In the genomic region with DNA sequence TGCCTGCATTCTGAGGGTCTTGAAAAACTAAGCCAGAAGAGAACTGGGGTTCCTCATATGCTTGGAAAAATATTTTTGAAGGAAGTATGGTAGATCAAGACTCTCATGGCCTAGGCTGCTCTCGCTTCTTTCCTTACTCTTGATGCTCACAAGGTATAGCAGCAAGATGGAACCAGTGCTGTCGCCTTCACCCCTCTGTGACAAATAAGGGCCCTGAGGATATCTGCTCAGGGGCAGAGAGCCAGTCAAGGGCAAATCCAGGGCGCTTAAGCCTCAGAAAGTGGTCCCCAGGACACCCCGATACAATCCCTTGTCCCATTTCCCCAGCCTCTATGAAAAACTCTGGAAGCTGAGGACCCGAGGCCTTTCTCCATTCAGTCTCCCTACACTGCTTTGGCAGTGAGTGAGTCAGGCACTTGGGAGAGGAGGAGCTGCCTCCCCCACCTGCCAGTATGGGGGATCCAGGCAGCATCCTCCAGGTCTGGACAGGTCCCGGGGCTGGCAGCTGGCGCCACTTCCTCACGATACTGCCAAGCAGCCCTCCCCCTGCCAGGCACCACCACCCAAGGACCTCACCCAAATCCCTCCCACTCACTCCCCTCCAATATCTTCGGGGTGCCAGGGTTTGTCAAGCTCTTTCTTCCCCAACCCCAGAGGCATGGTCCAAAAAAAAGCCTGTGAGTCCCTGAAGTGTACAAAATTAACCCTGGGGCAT, we compare ENCODE assay signal across 2 cellular contexts.
TF ChIP-seq lines count a peak whose summit lies in the region.

No MANE protein-coding gene starts in this region.

TF ChIP-seq in SK-N-SH, 30 proteins besides CTCF, POLR2A, EP300 and RAD21 (continued from another document):
- TF ChIP-seq, protein P1, sequence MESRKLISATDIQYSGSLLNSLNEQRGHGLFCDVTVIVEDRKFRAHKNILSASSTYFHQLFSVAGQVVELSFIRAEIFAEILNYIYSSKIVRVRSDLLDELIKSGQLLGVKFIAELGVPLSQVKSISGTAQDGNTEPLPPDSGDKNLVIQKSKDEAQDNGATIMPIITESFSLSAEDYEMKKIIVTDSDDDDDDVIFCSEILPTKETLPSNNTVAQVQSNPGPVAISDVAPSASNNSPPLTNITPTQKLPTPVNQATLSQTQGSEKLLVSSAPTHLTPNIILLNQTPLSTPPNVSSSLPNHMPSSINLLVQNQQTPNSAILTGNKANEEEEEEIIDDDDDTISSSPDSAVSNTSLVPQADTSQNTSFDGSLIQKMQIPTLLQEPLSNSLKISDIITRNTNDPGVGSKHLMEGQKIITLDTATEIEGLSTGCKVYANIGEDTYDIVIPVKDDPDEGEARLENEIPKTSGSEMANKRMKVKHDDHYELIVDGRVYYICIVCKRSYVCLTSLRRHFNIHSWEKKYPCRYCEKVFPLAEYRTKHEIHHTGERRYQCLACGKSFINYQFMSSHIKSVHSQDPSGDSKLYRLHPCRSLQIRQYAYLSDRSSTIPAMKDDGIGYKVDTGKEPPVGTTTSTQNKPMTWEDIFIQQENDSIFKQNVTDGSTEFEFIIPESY (IDR thresholded peaks at IDR 0.05; ENCODE audit: borderline replicate concordance, low read depth) = no peak
- TF ChIP-seq, protein P2, sequence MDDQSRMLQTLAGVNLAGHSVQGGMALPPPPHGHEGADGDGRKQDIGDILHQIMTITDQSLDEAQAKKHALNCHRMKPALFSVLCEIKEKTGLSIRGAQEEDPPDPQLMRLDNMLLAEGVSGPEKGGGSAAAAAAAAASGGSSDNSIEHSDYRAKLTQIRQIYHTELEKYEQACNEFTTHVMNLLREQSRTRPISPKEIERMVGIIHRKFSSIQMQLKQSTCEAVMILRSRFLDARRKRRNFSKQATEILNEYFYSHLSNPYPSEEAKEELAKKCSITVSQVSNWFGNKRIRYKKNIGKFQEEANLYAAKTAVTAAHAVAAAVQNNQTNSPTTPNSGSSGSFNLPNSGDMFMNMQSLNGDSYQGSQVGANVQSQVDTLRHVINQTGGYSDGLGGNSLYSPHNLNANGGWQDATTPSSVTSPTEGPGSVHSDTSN (IDR thresholded peaks at IDR 0.05) = no peak
- TF ChIP-seq EZH2phosphoT487 (IDR thresholded peaks at IDR 0.05; ENCODE audit: borderline replicate concordance, low read depth) = no peak
- no peak for TF ChIP-seq NRF1 (IDR thresholded peaks at IDR 0.05; ENCODE audit: low read depth, low read length)
- TF ChIP-seq FOXJ3 (CRISPR knock-in tag; IDR thresholded peaks at IDR 0.05) = no peak
- TF ChIP-seq MXI1 (IDR thresholded peaks at IDR 0.05; ENCODE audit: low read depth, low read length) = no peak
- TF ChIP-seq JUND (IDR thresholded peaks at IDR 0.05) = no peak
- no peak for TF ChIP-seq GABPA (IDR thresholded peaks at IDR 0.05; ENCODE audit: low read depth)
- no peak for TF ChIP-seq SMC3 (IDR thresholded peaks at IDR 0.05; ENCODE audit: low read depth, low read length)
- TF ChIP-seq, protein P3, sequence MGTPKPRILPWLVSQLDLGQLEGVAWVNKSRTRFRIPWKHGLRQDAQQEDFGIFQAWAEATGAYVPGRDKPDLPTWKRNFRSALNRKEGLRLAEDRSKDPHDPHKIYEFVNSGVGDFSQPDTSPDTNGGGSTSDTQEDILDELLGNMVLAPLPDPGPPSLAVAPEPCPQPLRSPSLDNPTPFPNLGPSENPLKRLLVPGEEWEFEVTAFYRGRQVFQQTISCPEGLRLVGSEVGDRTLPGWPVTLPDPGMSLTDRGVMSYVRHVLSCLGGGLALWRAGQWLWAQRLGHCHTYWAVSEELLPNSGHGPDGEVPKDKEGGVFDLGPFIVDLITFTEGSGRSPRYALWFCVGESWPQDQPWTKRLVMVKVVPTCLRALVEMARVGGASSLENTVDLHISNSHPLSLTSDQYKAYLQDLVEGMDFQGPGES (IDR thresholded peaks at IDR 0.05; ENCODE audit: low read depth, low read length) = no peak
TF ChIP-seq in SK-N-SH: peak in this region for 0.

TF ChIP-seq in SK-N-SH treated with all-trans-retinoic acid at 6 μM for 48 hours, 23 proteins besides CTCF, POLR2A, EP300 and RAD21 (continued from another document):
- TF ChIP-seq, protein P4, sequence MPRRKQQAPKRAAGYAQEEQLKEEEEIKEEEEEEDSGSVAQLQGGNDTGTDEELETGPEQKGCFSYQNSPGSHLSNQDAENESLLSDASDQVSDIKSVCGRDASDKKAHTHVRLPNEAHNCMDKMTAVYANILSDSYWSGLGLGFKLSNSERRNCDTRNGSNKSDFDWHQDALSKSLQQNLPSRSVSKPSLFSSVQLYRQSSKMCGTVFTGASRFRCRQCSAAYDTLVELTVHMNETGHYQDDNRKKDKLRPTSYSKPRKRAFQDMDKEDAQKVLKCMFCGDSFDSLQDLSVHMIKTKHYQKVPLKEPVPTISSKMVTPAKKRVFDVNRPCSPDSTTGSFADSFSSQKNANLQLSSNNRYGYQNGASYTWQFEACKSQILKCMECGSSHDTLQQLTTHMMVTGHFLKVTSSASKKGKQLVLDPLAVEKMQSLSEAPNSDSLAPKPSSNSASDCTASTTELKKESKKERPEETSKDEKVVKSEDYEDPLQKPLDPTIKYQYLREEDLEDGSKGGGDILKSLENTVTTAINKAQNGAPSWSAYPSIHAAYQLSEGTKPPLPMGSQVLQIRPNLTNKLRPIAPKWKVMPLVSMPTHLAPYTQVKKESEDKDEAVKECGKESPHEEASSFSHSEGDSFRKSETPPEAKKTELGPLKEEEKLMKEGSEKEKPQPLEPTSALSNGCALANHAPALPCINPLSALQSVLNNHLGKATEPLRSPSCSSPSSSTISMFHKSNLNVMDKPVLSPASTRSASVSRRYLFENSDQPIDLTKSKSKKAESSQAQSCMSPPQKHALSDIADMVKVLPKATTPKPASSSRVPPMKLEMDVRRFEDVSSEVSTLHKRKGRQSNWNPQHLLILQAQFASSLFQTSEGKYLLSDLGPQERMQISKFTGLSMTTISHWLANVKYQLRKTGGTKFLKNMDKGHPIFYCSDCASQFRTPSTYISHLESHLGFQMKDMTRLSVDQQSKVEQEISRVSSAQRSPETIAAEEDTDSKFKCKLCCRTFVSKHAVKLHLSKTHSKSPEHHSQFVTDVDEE (CRISPR knock-in tag; IDR thresholded peaks at IDR 0.05) = no peak
- TF ChIP-seq BACH2 (CRISPR knock-in tag; IDR thresholded peaks at IDR 0.05; ENCODE audit: borderline replicate concordance) = no peak
- no peak for TF ChIP-seq TOX (CRISPR knock-in tag; IDR thresholded peaks at IDR 0.05; ENCODE audit: borderline replicate concordance)
- TF ChIP-seq PPARA (CRISPR knock-in tag; IDR thresholded peaks at IDR 0.05; ENCODE audit: borderline replicate concordance) = no peak
